ENCODE assay signal across 30 cellular contexts in genomic region chr2:173872714-173873113, GRCh38.
DNase-seq lines count a peak whose midpoint lies in the region; ATAC-seq and TF ChIP-seq lines count a peak whose summit lies in the region.
"Had no signal": no experiment of that assay in that cellular context is flagged by ENCODE, and none has a peak within 500 bp of the region (broad histone marks: within the 10 kb centered on the region; RNA-seq: fewer than 3 reads in every experiment).

No MANE protein-coding gene starts in this region.

- no peak for TF ChIP-seq EP300 in stomach (IDR thresholded peaks at IDR 0.05)

- H3K27ac ChIP-seq in stomach, result no peak overlapping the region
- H3K27ac ChIP-seq: heart left ventricle had no signal

- peaks cover 13% of the 10 kb centered on the region for H3K4me1 Mint-ChIP-seq in Calu3 (ENCODE audit: low read depth, unreplicated experiment)
- H3K4me1 Mint-ChIP-seq: activated naive CD8-positive, alpha-beta T cell treated with anti-CD3 and anti-CD28 coated beads for 36 hours had no signal

- no peaks in the 10 kb centered on the region for H3K9me3 Mint-ChIP-seq in Calu3 (ENCODE audit: low read depth, unreplicated experiment)
- H3K9me3 Mint-ChIP-seq: activated CD4-positive, alpha-beta memory T cell treated with anti-CD3 and anti-CD28 coated beads for 36 hours; activated naive CD8-positive, alpha-beta T cell treated with anti-CD3 and anti-CD28 coated beads for 36 hours; CD8-positive, alpha-beta T cell; natural killer cell treated with Interleukin-12 subunit alpha and Interleukin-12 subunit beta and Interleukin-15 and Interleukin-18, amount 100 ng/mL, for 72 hours; stimulated activated memory B cell treated with anti-CD40 and anti-IgM and Interleukin-4, amounts not matched to agents 10 μg/mL and 1 μg/mL and 100 μg/mL, for 72 hours had no signal

- ATAC-seq in esophagus mucosa, result peak; percentile 78
- no peak for ATAC-seq in GM18519 (IDR thresholded peaks at IDR 0.05; ENCODE audit: low FRiP score, unreplicated experiment)
- ATAC-seq: CD8-positive, alpha-beta T cell; GM12878; heart left ventricle; left cardiac atrium; natural killer cell treated with Interleukin-12 subunit alpha and Interleukin-12 subunit beta and Interleukin-15 and Interleukin-18, amount 100 ng/mL, for 72 hours; stimulated activated memory B cell treated with anti-CD40 and anti-IgM and Interleukin-4, amounts not matched to agents 10 μg/mL and 1 μg/mL and 100 μg/mL, for 72 hours had no signal

- TF ChIP-seq CTCF in Calu3 (IDR thresholded peaks at IDR 0.05; ENCODE audit: unreplicated experiment) (no peak), stomach (IDR thresholded peaks at IDR 0.05) (no peak)

- intact Hi-C loops in Calu3 (cut with micrococcal nuclease; ENCODE audit: unreplicated experiment) (no loop called here), stomach (cut with DNase I; ENCODE audit: low total_unique reads) (no loop called here)

- H3K36me3 ChIP-seq in stomach, result no peaks in the 10 kb centered on the region
- H3K36me3 ChIP-seq: HAP-1, heart left ventricle had no signal

- no peaks in the 10 kb centered on the region for H3K4me1 ChIP-seq in stomach
- H3K4me1 ChIP-seq: HAP-1 had no signal

- peak; percentile 71 for DNase-seq in Calu3
- DNase-seq in HT-29 (ENCODE audit: low spot score), result peak; percentile 86
- DNase-seq in stomach, result peak; percentile 30
- no peak for DNase-seq in EL
- no peak for DNase-seq in AML-193 (lab: John Stamatoyannopoulos, UW)
- DNase-seq: activated CD4-positive, alpha-beta memory T cell treated with anti-CD3 and anti-CD28 coated beads for 36 hours; activated CD4-positive, CD25-positive, alpha-beta regulatory T cell; activated CD8-positive, alpha-beta memory T cell treated with anti-CD3 and anti-CD28 coated beads, Interleukin-2, amount 50 U/mL, for 48 hours; activated naive CD8-positive, alpha-beta T cell treated with anti-CD3 and anti-CD28 coated beads for 36 hours; CD8-positive, alpha-beta T cell; DMS79; foreskin fibroblast; heart left ventricle; left cardiac atrium; midbrain; NCI-H1048; NCI-H1694 treated with DMSO at 0.1 percent for 48 hours; NCI-H774; OCI-M1; retina; Right ventricle myocardium superior; stimulated activated CD4-positive, alpha-beta T cell treated with anti-CD3 and anti-CD28 coated beads, Interleukin-4, amount 100 ng/mL, for 1 hour; SW 1271 had no signal

- peaks cover 19% of the 10 kb centered on the region for H3K27me3 Mint-ChIP-seq in Calu3 (ENCODE audit: unreplicated experiment)
- H3K27me3 Mint-ChIP-seq: activated naive CD8-positive, alpha-beta T cell treated with anti-CD3 and anti-CD28 coated beads for 36 hours had no signal

- H3K27me3 ChIP-seq in stomach, result no peaks in the 10 kb centered on the region

- 51 to 77% (median 64%) methylated on average over 5 of the region's 5 CpGs for WGBS in stomach, 5 donors

- CTCF ChIA-PET in Calu3 (lab: Charles Lee), result no interaction called here

- no peak overlapping the region for H3K4me3 Mint-ChIP-seq in Calu3 (ENCODE audit: low read depth, unreplicated experiment)
- H3K4me3 Mint-ChIP-seq: activated CD4-positive, alpha-beta memory T cell treated with anti-CD3 and anti-CD28 coated beads for 36 hours; activated naive CD8-positive, alpha-beta T cell treated with anti-CD3 and anti-CD28 coated beads for 36 hours; CD8-positive, alpha-beta T cell; natural killer cell treated with Interleukin-12 subunit alpha and Interleukin-12 subunit beta and Interleukin-15 and Interleukin-18, amount 100 ng/mL, for 72 hours; stimulated activated memory B cell treated with anti-CD40 and anti-IgM and Interleukin-4, amounts not matched to agents 10 μg/mL and 1 μg/mL and 100 μg/mL, for 72 hours had no signal

- no TSS peak for BruUV-seq in Calu3 (replicated peaks; lab: Mats Ljungman, UMichigan)

- H3K27ac Mint-ChIP-seq in Calu3 (ENCODE audit: unreplicated experiment), result no peak overlapping the region
- H3K27ac Mint-ChIP-seq: activated CD4-positive, alpha-beta memory T cell treated with anti-CD3 and anti-CD28 coated beads for 36 hours; activated naive CD8-positive, alpha-beta T cell treated with anti-CD3 and anti-CD28 coated beads for 36 hours; CD8-positive, alpha-beta T cell; natural killer cell treated with Interleukin-12 subunit alpha and Interleukin-12 subunit beta and Interleukin-15 and Interleukin-18, amount 100 ng/mL, for 72 hours had no signal

- no peaks in the 10 kb centered on the region for H3K9me3 ChIP-seq in stomach
- H3K9me3 ChIP-seq: HAP-1, heart left ventricle had no signal

- no peaks in the 10 kb centered on the region for H3K36me3 Mint-ChIP-seq in Calu3 (ENCODE audit: insufficient read depth, unreplicated experiment)
- H3K36me3 Mint-ChIP-seq: activated CD4-positive, alpha-beta memory T cell treated with anti-CD3 and anti-CD28 coated beads for 36 hours; activated naive CD8-positive, alpha-beta T cell treated with anti-CD3 and anti-CD28 coated beads for 36 hours; CD8-positive, alpha-beta T cell; natural killer cell treated with Interleukin-12 subunit alpha and Interleukin-12 subunit beta and Interleukin-15 and Interleukin-18, amount 100 ng/mL, for 72 hours; stimulated activated memory B cell treated with anti-CD40 and anti-IgM and Interleukin-4, amounts not matched to agents 10 μg/mL and 1 μg/mL and 100 μg/mL, for 72 hours had no signal

- H3K4me3 ChIP-seq in stomach, result no peak overlapping the region
- H3K4me3 ChIP-seq: GM12878, HAP-1, heart left ventricle, smooth muscle cell had no signal

- TF ChIP-seq POLR2A in stomach (IDR thresholded peaks at IDR 0.05), result no peak

Comparison
In these comparisons a context has a peak if more than half of its experiments do, and no peak if none do; other contexts are left out.
1. DNase-seq: peak in Calu3 (single experiment), HT-29 (single experiment) and stomach (single experiment); none in EL (single experiment) and AML-193 (0 of 2).